Comparison of ENCODE assay signal across 8 cellular contexts in genomic region chr1:29706936-29707335, GRCh38.
DNase-seq lines count a peak whose midpoint lies in the region; ATAC-seq and TF ChIP-seq lines count a peak whose summit lies in the region.

No MANE protein-coding gene starts in this region.

- H3K36me3 ChIP-seq in adrenal gland (replicated peaks in 1 of 2), result no peaks in the 10 kb centered on the region

- POLR2A ChIA-PET in AG04449 (lab: Yijun Ruan, JAX), result no interaction called here

- WGBS in adrenal gland, 4 donors, result 0 to 6% (median 2%) methylated on average over 3 to 28 of the region's 28 CpGs

- peaks cover 0 to 15% of the 10 kb centered on the region in 2 donors for H3K4me1 ChIP-seq in adrenal gland (replicated peaks in 1 of 2)

- H3K4me3 ChIP-seq in AG04449 (ENCODE audit: low read depth, low read length), result peak overlapping the region; percentile 15; the same call in 1 of the 2 replicates
- H3K4me3 ChIP-seq in adrenal gland, result no peak overlapping the region

- peaks cover 9% of the 10 kb centered on the region for H3K27me3 ChIP-seq in adrenal gland

- no peaks in the 10 kb centered on the region for H3K9me3 ChIP-seq in adrenal gland (replicated peaks in 1 of 3)

- CTCF ChIA-PET in AG04449 (lab: Yijun Ruan, JAX), result interaction anchor here (1.1 to 7.9 kb wide), 4 partner anchors 9 to 141 kb away, joined by 4 to 166 read pairs (median 10); no protein-coding TSS in a partner anchor

- TF ChIP-seq CTCF in AG04449 (IDR thresholded peaks at IDR 0.05; ENCODE audit: insufficient read depth, low read length, missing control alignments) (peak; percentile 84), GM13977 (IDR thresholded peaks at IDR 0.05; ENCODE audit: extremely low read depth, insufficient read depth, missing control alignments) (peak; percentile 63), adrenal gland (IDR thresholded peaks at IDR 0.05) (peak in 4 of 6 experiments; percentile 9 to 35 (median 24))

- H3K27ac ChIP-seq in adrenal gland, result no peak overlapping the region

- ATAC-seq in HG02981 (IDR thresholded peaks at IDR 0.05; ENCODE audit: unreplicated experiment) (no peak), HG02610 (IDR thresholded peaks at IDR 0.05; ENCODE audit: unreplicated experiment) (no peak)

- in situ Hi-C loops in GM13977 (cut with MboI; ENCODE audit: low pct_unique_long_range_greater_than_20kb, low sequenced_read_pairs, unreplicated experiment), result no loop called here

- DNase-seq in AG04449 (ENCODE audit: low read depth, low spot score), result no peak
- peak; percentile 81 for DNase-seq in GM13977 (ENCODE audit: low spot score)
- DNase-seq in NCI-H2107 (lab: John Stamatoyannopoulos, UW), result peak; percentile 83
- DNase-seq in adrenal gland, result peak in 1 of 7 donors; percentile 57
- peak; percentile 60 for DNase-seq in kidney tubule cell (ENCODE audit: low spot score)
- no peak for DNase-seq in HuH-7.5 (ENCODE audit: low spot score)

- no peak for TF ChIP-seq POLR2A in adrenal gland (IDR thresholded peaks at IDR 0.05)

- intact Hi-C loops in adrenal gland (cut with DNase I), result no loop called here

Comparison
In these comparisons a context has a peak if more than half of its experiments do, and no peak if none do; other contexts are left out.
1. DNase-seq: peak in GM13977 (single experiment), NCI-H2107 (single experiment) and kidney tubule cell (single experiment); none in AG04449 (single experiment) and HuH-7.5 (single experiment).
2. CTCF ChIP-seq: peak in every context shown above with its lines; median percentile 84 in AG04449; 63 in GM13977; 24 in adrenal gland.